ENCODE assay signal across 3 cellular contexts in the genomic region with DNA sequence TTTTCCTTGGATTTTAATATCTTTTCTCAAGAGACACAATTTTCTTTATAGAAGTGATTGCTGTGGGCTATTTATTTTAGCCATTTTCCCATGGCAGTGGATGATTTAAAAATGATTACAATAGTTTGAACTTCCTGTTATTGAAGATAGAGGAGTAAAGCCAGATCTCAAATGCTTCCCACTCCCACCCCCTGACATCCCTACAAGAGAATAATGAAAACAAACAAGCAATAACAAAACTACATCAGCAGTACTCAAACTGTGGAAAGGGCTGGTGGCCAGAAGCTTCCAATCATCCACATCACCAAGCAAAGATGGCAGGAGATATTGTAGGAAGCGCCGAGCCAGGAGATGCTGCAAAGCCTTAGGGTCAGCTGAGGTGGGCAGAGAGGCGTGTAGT.
TF ChIP-seq lines count a peak whose summit lies in the region.

No MANE protein-coding gene starts in this region.

TF ChIP-seq in SK-N-SH, 30 proteins besides CTCF, POLR2A, EP300 and RAD21:
- TF ChIP-seq TEAD4 (IDR thresholded peaks at IDR 0.05; ENCODE audit: borderline replicate concordance, insufficient read depth) (no peak), TAF1 (IDR thresholded peaks at IDR 0.05; ENCODE audit: borderline replicate concordance, low read depth, low read length) (no peak), ELF1 (IDR thresholded peaks at IDR 0.05) (no peak), FOXM1 (IDR thresholded peaks at IDR 0.05; ENCODE audit: low read depth) (no peak), SIN3A (IDR thresholded peaks at IDR 0.05; ENCODE audit: borderline replicate concordance, low read depth, low read length) (no peak), TCF12 (IDR thresholded peaks at IDR 0.05) (no peak), MXI1 (IDR thresholded peaks at IDR 0.05; ENCODE audit: low read depth, low read length) (no peak), FOXJ3 (CRISPR knock-in tag; IDR thresholded peaks at IDR 0.05) (no peak), YY1 (IDR thresholded peaks at IDR 0.05; ENCODE audit: low read depth) (no peak)
- TF ChIP-seq, protein P1, sequence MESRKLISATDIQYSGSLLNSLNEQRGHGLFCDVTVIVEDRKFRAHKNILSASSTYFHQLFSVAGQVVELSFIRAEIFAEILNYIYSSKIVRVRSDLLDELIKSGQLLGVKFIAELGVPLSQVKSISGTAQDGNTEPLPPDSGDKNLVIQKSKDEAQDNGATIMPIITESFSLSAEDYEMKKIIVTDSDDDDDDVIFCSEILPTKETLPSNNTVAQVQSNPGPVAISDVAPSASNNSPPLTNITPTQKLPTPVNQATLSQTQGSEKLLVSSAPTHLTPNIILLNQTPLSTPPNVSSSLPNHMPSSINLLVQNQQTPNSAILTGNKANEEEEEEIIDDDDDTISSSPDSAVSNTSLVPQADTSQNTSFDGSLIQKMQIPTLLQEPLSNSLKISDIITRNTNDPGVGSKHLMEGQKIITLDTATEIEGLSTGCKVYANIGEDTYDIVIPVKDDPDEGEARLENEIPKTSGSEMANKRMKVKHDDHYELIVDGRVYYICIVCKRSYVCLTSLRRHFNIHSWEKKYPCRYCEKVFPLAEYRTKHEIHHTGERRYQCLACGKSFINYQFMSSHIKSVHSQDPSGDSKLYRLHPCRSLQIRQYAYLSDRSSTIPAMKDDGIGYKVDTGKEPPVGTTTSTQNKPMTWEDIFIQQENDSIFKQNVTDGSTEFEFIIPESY (IDR thresholded peaks at IDR 0.05; ENCODE audit: borderline replicate concordance, low read depth): no peak
- TF ChIP-seq, protein P2, sequence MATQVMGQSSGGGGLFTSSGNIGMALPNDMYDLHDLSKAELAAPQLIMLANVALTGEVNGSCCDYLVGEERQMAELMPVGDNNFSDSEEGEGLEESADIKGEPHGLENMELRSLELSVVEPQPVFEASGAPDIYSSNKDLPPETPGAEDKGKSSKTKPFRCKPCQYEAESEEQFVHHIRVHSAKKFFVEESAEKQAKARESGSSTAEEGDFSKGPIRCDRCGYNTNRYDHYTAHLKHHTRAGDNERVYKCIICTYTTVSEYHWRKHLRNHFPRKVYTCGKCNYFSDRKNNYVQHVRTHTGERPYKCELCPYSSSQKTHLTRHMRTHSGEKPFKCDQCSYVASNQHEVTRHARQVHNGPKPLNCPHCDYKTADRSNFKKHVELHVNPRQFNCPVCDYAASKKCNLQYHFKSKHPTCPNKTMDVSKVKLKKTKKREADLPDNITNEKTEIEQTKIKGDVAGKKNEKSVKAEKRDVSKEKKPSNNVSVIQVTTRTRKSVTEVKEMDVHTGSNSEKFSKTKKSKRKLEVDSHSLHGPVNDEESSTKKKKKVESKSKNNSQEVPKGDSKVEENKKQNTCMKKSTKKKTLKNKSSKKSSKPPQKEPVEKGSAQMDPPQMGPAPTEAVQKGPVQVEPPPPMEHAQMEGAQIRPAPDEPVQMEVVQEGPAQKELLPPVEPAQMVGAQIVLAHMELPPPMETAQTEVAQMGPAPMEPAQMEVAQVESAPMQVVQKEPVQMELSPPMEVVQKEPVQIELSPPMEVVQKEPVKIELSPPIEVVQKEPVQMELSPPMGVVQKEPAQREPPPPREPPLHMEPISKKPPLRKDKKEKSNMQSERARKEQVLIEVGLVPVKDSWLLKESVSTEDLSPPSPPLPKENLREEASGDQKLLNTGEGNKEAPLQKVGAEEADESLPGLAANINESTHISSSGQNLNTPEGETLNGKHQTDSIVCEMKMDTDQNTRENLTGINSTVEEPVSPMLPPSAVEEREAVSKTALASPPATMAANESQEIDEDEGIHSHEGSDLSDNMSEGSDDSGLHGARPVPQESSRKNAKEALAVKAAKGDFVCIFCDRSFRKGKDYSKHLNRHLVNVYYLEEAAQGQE (IDR thresholded peaks at IDR 0.05; ENCODE audit: low read depth, low read length): no peak
- TF ChIP-seq, protein P3, sequence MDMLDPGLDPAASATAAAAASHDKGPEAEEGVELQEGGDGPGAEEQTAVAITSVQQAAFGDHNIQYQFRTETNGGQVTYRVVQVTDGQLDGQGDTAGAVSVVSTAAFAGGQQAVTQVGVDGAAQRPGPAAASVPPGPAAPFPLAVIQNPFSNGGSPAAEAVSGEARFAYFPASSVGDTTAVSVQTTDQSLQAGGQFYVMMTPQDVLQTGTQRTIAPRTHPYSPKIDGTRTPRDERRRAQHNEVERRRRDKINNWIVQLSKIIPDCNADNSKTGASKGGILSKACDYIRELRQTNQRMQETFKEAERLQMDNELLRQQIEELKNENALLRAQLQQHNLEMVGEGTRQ (IDR thresholded peaks at IDR 0.05; ENCODE audit: borderline replicate concordance, low read depth, low read length): no peak

TF ChIP-seq in SK-N-SH treated with all-trans-retinoic acid at 6 μM for 48 hours, 23 proteins besides CTCF, POLR2A, EP300 and RAD21:
- TF ChIP-seq ZC3H10 (CRISPR knock-in tag; IDR thresholded peaks at IDR 0.05) (no peak), TOX (CRISPR knock-in tag; IDR thresholded peaks at IDR 0.05; ENCODE audit: borderline replicate concordance) (no peak), ARNTL (CRISPR knock-in tag; IDR thresholded peaks at IDR 0.05; ENCODE audit: borderline replicate concordance, low read depth) (no peak), BACH2 (CRISPR knock-in tag; IDR thresholded peaks at IDR 0.05; ENCODE audit: borderline replicate concordance) (no peak), ZFP3 (CRISPR knock-in tag; IDR thresholded peaks at IDR 0.05) (no peak), PPARA (CRISPR knock-in tag; IDR thresholded peaks at IDR 0.05; ENCODE audit: borderline replicate concordance) (no peak)
- TF ChIP-seq, protein P4, sequence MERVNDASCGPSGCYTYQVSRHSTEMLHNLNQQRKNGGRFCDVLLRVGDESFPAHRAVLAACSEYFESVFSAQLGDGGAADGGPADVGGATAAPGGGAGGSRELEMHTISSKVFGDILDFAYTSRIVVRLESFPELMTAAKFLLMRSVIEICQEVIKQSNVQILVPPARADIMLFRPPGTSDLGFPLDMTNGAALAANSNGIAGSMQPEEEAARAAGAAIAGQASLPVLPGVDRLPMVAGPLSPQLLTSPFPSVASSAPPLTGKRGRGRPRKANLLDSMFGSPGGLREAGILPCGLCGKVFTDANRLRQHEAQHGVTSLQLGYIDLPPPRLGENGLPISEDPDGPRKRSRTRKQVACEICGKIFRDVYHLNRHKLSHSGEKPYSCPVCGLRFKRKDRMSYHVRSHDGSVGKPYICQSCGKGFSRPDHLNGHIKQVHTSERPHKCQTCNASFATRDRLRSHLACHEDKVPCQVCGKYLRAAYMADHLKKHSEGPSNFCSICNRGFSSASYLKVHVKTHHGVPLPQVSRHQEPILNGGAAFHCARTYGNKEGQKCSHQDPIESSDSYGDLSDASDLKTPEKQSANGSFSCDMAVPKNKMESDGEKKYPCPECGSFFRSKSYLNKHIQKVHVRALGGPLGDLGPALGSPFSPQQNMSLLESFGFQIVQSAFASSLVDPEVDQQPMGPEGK (CRISPR knock-in tag; IDR thresholded peaks at IDR 0.05; ENCODE audit: borderline replicate concordance): no peak
- TF ChIP-seq, protein P5, sequence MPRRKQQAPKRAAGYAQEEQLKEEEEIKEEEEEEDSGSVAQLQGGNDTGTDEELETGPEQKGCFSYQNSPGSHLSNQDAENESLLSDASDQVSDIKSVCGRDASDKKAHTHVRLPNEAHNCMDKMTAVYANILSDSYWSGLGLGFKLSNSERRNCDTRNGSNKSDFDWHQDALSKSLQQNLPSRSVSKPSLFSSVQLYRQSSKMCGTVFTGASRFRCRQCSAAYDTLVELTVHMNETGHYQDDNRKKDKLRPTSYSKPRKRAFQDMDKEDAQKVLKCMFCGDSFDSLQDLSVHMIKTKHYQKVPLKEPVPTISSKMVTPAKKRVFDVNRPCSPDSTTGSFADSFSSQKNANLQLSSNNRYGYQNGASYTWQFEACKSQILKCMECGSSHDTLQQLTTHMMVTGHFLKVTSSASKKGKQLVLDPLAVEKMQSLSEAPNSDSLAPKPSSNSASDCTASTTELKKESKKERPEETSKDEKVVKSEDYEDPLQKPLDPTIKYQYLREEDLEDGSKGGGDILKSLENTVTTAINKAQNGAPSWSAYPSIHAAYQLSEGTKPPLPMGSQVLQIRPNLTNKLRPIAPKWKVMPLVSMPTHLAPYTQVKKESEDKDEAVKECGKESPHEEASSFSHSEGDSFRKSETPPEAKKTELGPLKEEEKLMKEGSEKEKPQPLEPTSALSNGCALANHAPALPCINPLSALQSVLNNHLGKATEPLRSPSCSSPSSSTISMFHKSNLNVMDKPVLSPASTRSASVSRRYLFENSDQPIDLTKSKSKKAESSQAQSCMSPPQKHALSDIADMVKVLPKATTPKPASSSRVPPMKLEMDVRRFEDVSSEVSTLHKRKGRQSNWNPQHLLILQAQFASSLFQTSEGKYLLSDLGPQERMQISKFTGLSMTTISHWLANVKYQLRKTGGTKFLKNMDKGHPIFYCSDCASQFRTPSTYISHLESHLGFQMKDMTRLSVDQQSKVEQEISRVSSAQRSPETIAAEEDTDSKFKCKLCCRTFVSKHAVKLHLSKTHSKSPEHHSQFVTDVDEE (CRISPR knock-in tag; IDR thresholded peaks at IDR 0.05): no peak

TF ChIP-seq in H1, 55 proteins besides CTCF, POLR2A, EP300 and RAD21:
- TF ChIP-seq, protein P6, sequence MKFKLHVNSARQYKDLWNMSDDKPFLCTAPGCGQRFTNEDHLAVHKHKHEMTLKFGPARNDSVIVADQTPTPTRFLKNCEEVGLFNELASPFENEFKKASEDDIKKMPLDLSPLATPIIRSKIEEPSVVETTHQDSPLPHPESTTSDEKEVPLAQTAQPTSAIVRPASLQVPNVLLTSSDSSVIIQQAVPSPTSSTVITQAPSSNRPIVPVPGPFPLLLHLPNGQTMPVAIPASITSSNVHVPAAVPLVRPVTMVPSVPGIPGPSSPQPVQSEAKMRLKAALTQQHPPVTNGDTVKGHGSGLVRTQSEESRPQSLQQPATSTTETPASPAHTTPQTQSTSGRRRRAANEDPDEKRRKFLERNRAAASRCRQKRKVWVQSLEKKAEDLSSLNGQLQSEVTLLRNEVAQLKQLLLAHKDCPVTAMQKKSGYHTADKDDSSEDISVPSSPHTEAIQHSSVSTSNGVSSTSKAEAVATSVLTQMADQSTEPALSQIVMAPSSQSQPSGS (IDR thresholded peaks at IDR 0.05; ENCODE audit: low read length): no peak
- no peak for TF ChIP-seq NANOG (IDR thresholded peaks at IDR 0.05; ENCODE audit: insufficient read depth, low read depth, low read length, poor library complexity, severe bottlenecking)
- no peak for TF ChIP-seq RXRA (IDR thresholded peaks at IDR 0.05; ENCODE audit: insufficient read depth, low read depth, low read length)
- TF ChIP-seq NRF1 (IDR thresholded peaks at IDR 0.05; ENCODE audit: low read depth, low read length): no peak
- no peak for TF ChIP-seq FOSL1 (IDR thresholded peaks at IDR 0.05; ENCODE audit: insufficient read depth, low read depth, low read length)
- no peak for TF ChIP-seq HDAC2 (IDR thresholded peaks at IDR 0.05; ENCODE audit: borderline replicate concordance in 1 of 2, low read depth in 2 of 2, low read length in 2 of 2)
- TF ChIP-seq BRCA1 (IDR thresholded peaks at IDR 0.05; ENCODE audit: low read depth, low read length): no peak
- no peak for TF ChIP-seq RFX5 (IDR thresholded peaks at IDR 0.05; ENCODE audit: borderline replicate concordance, low read depth, low read length)
- TF ChIP-seq JUN (IDR thresholded peaks at IDR 0.05; ENCODE audit: low read depth, low read length): no peak
